Comparison of ENCODE assay signal across 22 cellular contexts in genomic region chr9:126149661-126150060, GRCh38.
DNase-seq lines count a peak whose midpoint lies in the region; TF ChIP-seq lines count a peak whose summit lies in the region.
"Had no signal": no experiment of that assay in that cellular context is flagged by ENCODE, and none has a peak within 500 bp of the region (broad histone marks: within the 10 kb centered on the region; RNA-seq: fewer than 3 reads in every experiment).

No MANE protein-coding gene starts in this region.

- H3K27me3 ChIP-seq in WERI-Rb-1 (ENCODE audit: insufficient read depth, low read depth, severe bottlenecking), result no peaks in the 10 kb centered on the region

- H3K27me3 Mint-ChIP-seq in type B pancreatic cell, result peaks cover 17% of the 10 kb centered on the region

- no peaks in the 10 kb centered on the region for H3K36me3 ChIP-seq in WERI-Rb-1
- H3K36me3 ChIP-seq: tibial nerve had no signal

- H3K9me3 ChIP-seq in WERI-Rb-1 (ENCODE audit: severe bottlenecking), result no peaks in the 10 kb centered on the region
- H3K9me3 ChIP-seq: mucosa of descending colon, psoas muscle had no signal

- TF ChIP-seq CTCF in WERI-Rb-1 (IDR thresholded peaks at IDR 0.05; ENCODE audit: low read depth, low read length), result peak; percentile 22; the same call in 1 of the 2 replicates
- TF ChIP-seq CTCF in type B pancreatic cell (conservative IDR thresholded peaks at IDR 0.05), result no peak
- TF ChIP-seq CTCF in foreskin fibroblast (IDR thresholded peaks at IDR 0.05; ENCODE audit: low read depth, low read length), result no peak

- H3K4me3 Mint-ChIP-seq in type B pancreatic cell, result no peak overlapping the region
- H3K4me3 Mint-ChIP-seq: activated naive CD8-positive, alpha-beta T cell treated with anti-CD3 and anti-CD28 coated beads for 36 hours; neural crest cell; T-helper 2 cell treated with Interferon-gamma antibody and Interleukin-4, amounts not matched to agents 5 μg/mL and 100 μg/mL, for 36 hours had no signal

- no peak overlapping the region for H3K27ac ChIP-seq in WERI-Rb-1
- H3K27ac ChIP-seq: KMS-11, psoas muscle, tibial nerve had no signal

- DNase-seq in NCI-H2196 (lab: John Stamatoyannopoulos, UW; ENCODE audit: unreplicated experiment) (peak; percentile 29), NCI-H2196 treated with DMSO at 0.1 percent for 48 hours (lab: John Stamatoyannopoulos, UW; ENCODE audit: unreplicated experiment) (no peak), WERI-Rb-1 (no peak), islet precursor cell (peak; percentile 37), type B pancreatic cell (ENCODE audit: extremely low spot score, unreplicated experiment) (peak; percentile 44), LoVo (ENCODE audit: low spot score) (no peak), foreskin fibroblast (no peak), NCI-H345 (lab: John Stamatoyannopoulos, UW) (no peak)
- DNase-seq: activated CD4-positive, CD25-positive, alpha-beta regulatory T cell; activated naive CD8-positive, alpha-beta T cell treated with anti-CD3 and anti-CD28 coated beads for 36 hours; Calu3; left ventricle myocardium superior; mucosa of descending colon; NCI-H1048; psoas muscle; stimulated activated CD4-positive, alpha-beta T cell treated with anti-CD3 and anti-CD28 coated beads, Interleukin-2, amount 100 ng/mL, for 24 hours; stimulated activated naive CD8-positive, alpha-beta T cell treated with anti-CD3 and anti-CD28 coated beads, Interleukin-15, Interleukin-2, amounts not matched to agents 100 U/mL and 50 U/mL, for 24 hours had no signal

- peaks cover 5% of the 10 kb centered on the region for H3K9me3 Mint-ChIP-seq in type B pancreatic cell
- H3K9me3 Mint-ChIP-seq: activated naive CD8-positive, alpha-beta T cell treated with anti-CD3 and anti-CD28 coated beads for 36 hours; T-helper 2 cell treated with Interferon-gamma antibody and Interleukin-4, amounts not matched to agents 5 μg/mL and 100 μg/mL, for 36 hours had no signal

- no peak overlapping the region for H3K27ac Mint-ChIP-seq in type B pancreatic cell
- H3K27ac Mint-ChIP-seq: activated naive CD8-positive, alpha-beta T cell treated with anti-CD3 and anti-CD28 coated beads for 36 hours; T-helper 2 cell treated with Interferon-gamma antibody and Interleukin-4, amounts not matched to agents 5 μg/mL and 100 μg/mL, for 36 hours had no signal

- peaks cover 26% of the 10 kb centered on the region for H3K4me1 Mint-ChIP-seq in type B pancreatic cell (ENCODE audit: unreplicated experiment)

- H3K4me3 ChIP-seq in WERI-Rb-1 (ENCODE audit: low read depth, low read length) (no peak overlapping the region), foreskin fibroblast (ENCODE audit: low read depth in 1 of 2, low read length in 2 of 2) (no peak overlapping the region)
- H3K4me3 ChIP-seq: GM12878, mucosa of descending colon, psoas muscle, tibial nerve had no signal

- H3K36me3 Mint-ChIP-seq in type B pancreatic cell, result no peaks in the 10 kb centered on the region
- H3K36me3 Mint-ChIP-seq: activated naive CD8-positive, alpha-beta T cell treated with anti-CD3 and anti-CD28 coated beads for 36 hours had no signal

Comparison
In these comparisons a context has a peak if more than half of its experiments do, and no peak if none do; other contexts are left out.
1. DNase-seq: peak in NCI-H2196 (single experiment), islet precursor cell (single experiment) and type B pancreatic cell (single experiment); none in NCI-H2196 treated with DMSO at 0.1 percent for 48 hours (single experiment), WERI-Rb-1 (single experiment), LoVo (single experiment), foreskin fibroblast (0 of 2) and NCI-H345 (single experiment).